ENCODE assay signal across 29 cellular contexts in the genomic region with DNA sequence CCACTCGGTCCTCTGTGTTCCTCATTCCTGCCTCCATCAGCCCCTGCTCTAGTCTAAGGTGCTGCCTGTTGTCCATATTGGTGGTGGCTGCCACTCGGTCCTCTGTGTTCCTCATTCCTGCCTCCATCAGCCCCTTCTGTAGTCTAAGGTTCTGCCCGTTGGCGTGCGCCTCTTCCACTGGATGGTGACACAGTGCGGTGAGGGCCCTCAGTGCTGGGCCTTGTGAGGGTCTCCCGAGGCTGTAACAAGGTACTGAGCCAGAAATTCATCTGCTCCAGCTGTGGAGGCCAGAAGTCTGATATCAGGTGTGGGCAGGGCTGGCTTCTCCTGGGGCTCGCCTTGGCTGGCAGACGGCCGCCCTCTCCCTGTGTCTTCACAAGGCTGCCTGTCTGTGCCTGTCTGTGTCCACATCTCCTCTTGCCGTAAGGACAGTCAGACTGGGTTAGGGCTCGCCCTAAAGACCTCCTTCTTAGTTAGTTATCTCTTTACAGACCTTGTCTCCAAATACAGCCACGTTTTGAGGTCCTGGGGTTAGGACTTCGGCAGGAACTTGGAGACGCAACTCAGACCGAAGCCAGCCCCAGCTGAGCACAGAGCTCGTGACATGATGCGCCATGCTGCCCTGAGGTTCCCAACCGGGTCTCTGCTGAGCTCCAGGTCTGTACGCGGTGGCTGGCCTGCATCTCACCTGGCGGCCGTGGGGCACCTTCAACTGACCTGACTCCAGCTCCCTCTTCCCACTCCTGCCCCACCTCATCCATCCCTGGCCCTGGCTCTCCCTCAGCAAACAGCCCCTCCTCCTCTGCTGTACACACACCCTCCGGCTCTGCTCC.
A peak's percentile ranks its signal among the peaks of the same experiment; 100 is the strongest.
DNase-seq lines count a peak whose midpoint lies in the region; ATAC-seq and TF ChIP-seq lines count a peak whose summit lies in the region.
"Had no signal": no experiment of that assay in that cellular context is flagged by ENCODE, and none has a peak within 500 bp of the region (broad histone marks: within the 10 kb centered on the region; RNA-seq: fewer than 3 reads in every experiment).

No MANE protein-coding gene starts in this region.

- H3K27ac ChIP-seq in left ventricle myocardium inferior (replicated peaks) (no peak overlapping the region), coronary artery (no peak overlapping the region)
- H3K27ac ChIP-seq: left lung, suprapubic skin, VCaP had no signal

- no peak overlapping the region for H3K4me3 ChIP-seq in left ventricle myocardium inferior
- H3K4me3 ChIP-seq in coronary artery = no peak overlapping the region
- no peak overlapping the region for H3K4me3 ChIP-seq in BE2C (ENCODE audit: low read depth, low read length)
- H3K4me3 ChIP-seq: HAP-1, left lung, suprapubic skin had no signal

- peaks cover 24% of the 10 kb centered on the region for H3K27me3 ChIP-seq in left ventricle myocardium inferior (ENCODE audit: low read depth)
- H3K27me3 ChIP-seq in BE2C = no peaks in the 10 kb centered on the region

- TF ChIP-seq CTCF in left ventricle myocardium inferior (IDR thresholded peaks at IDR 0.05; ENCODE audit: borderline replicate concordance) (no peak), coronary artery (IDR thresholded peaks at IDR 0.05) (no peak), neural crest cell (conservative IDR thresholded peaks at IDR 0.05) (no peak), BE2C (IDR thresholded peaks at IDR 0.05; ENCODE audit: low read depth, low read length) (no peak)

- no peak overlapping the region for H3K4me3 Mint-ChIP-seq in neural crest cell
- H3K4me3 Mint-ChIP-seq: activated naive CD4-positive, alpha-beta T cell treated with anti-CD3 and anti-CD28 coated beads for 36 hours; B cell; stimulated activated memory B cell treated with anti-CD40 and anti-IgM and Interleukin-4, amounts not matched to agents 10 μg/mL and 1 μg/mL and 100 μg/mL, for 72 hours had no signal

- peaks cover 7% of the 10 kb centered on the region for H3K9me3 ChIP-seq in left ventricle myocardium inferior (replicated peaks)
- H3K9me3 ChIP-seq in BE2C = no peaks in the 10 kb centered on the region
- H3K9me3 ChIP-seq: HAP-1, left lung, suprapubic skin had no signal

- H3K9me3 Mint-ChIP-seq in neural crest cell = peaks cover 4% of the 10 kb centered on the region

- no peaks in the 10 kb centered on the region for H3K36me3 Mint-ChIP-seq in neural crest cell (ENCODE audit: low read depth)

- H3K36me3 ChIP-seq in left ventricle myocardium inferior (no peaks in the 10 kb centered on the region), BE2C (no peaks in the 10 kb centered on the region)
- H3K36me3 ChIP-seq: HAP-1, left lung, suprapubic skin had no signal

- intact Hi-C loops in cardiac septum (cut with DNase I) = no loop called here
- intact Hi-C loops in left ventricle myocardium inferior (cut with micrococcal nuclease) = no loop called here

- no peaks in the 10 kb centered on the region for H3K4me1 ChIP-seq in left ventricle myocardium inferior
- H3K4me1 ChIP-seq in BE2C = no peaks in the 10 kb centered on the region
- H3K4me1 ChIP-seq: HAP-1, left lung, suprapubic skin had no signal

- peak overlapping the region; percentile 20 for H3K27ac Mint-ChIP-seq in neural crest cell (ENCODE audit: unreplicated experiment)
- H3K27ac Mint-ChIP-seq: activated naive CD4-positive, alpha-beta T cell treated with anti-CD3 and anti-CD28 coated beads for 36 hours; B cell; stimulated activated memory B cell treated with anti-CD40 and anti-IgM and Interleukin-4, amounts not matched to agents 10 μg/mL and 1 μg/mL and 100 μg/mL, for 72 hours had no signal

- no peaks in the 10 kb centered on the region for H3K27me3 Mint-ChIP-seq in neural crest cell (ENCODE audit: low read depth)

- no peak for ATAC-seq in GM21515 (IDR thresholded peaks at IDR 0.05; ENCODE audit: unreplicated experiment)
- ATAC-seq: left lung; stimulated activated memory B cell treated with anti-CD40 and anti-IgM and Interleukin-4, amounts not matched to agents 10 μg/mL and 1 μg/mL and 100 μg/mL, for 72 hours had no signal

- H3K4me1 Mint-ChIP-seq in neural crest cell = no peaks in the 10 kb centered on the region
- H3K4me1 Mint-ChIP-seq: stimulated activated memory B cell treated with anti-CD40 and anti-IgM and Interleukin-4, amounts not matched to agents 10 μg/mL and 1 μg/mL and 100 μg/mL, for 72 hours had no signal

- DNase-seq in cardiac septum (ENCODE audit: low spot score) = peak; percentile 63
- DNase-seq in left ventricle myocardium inferior = no peak
- peak; percentile 62 for DNase-seq in coronary artery (ENCODE audit: low spot score)
- no peak for DNase-seq in neural crest cell (ENCODE audit: low read depth, low spot score)
- no peak for DNase-seq in amniotic stem cell (lab: John Stamatoyannopoulos, UW)
- DNase-seq in BE2C = no peak
- DNase-seq: ACHN; activated CD4-positive, alpha-beta T cell treated with anti-CD3 and anti-CD28 coated beads for 4 hours; activated naive CD4-positive, alpha-beta T cell treated with anti-CD3 and anti-CD28 coated beads for 36 hours; amygdala; effector CD8-positive, alpha-beta T cell; erythroblast; KG1; mesendoderm; NCI-H1092 treated with DMSO at 0.1 percent for 48 hours; NCI-H187 treated with DMSO at 0.1 percent for 48 hours; NCI-H2171; NCI-H82; nucleus accumbens; RPMI8226; stimulated activated CD4-positive, alpha-beta T cell treated with anti-CD3 and anti-CD28 coated beads, Interleukin-15, amount 100 ng/mL, for 24 hours; T1000 had no signal

Comparison
In these comparisons a context has a peak if more than half of its experiments do, and no peak if none do; other contexts are left out.
1. DNase-seq: peak in cardiac septum (single experiment) and coronary artery (single experiment); none in left ventricle myocardium inferior (single experiment), neural crest cell (single experiment), amniotic stem cell (single experiment) and BE2C (single experiment).